1 cellular context compared by ENCODE assay signal in genomic region chr16:50680907-50681885, GRCh38.
TF ChIP-seq lines count a peak whose summit lies in the region.

SNX20 (minus strand) TSS chr16:50681312; CDS start chr16:50677526, 3,786 bp downstream.

TF ChIP-seq in GM12878, 131 proteins besides CTCF, POLR2A, EP300 and RAD21 (continued from another document and continues in another):
- TF ChIP-seq REST (IDR thresholded peaks at IDR 0.05; ENCODE audit: low read depth, low read length) (no peak), ATF7 (IDR thresholded peaks at IDR 0.05; ENCODE audit: low read depth) (no peak), ELK1 (IDR thresholded peaks at IDR 0.05; ENCODE audit: low read depth, low read length) (no peak), SMC3 (IDR thresholded peaks at IDR 0.05; ENCODE audit: borderline replicate concordance, low read length) (no peak), ZBTB33 (IDR thresholded peaks at IDR 0.05) (no peak), CUX1 (IDR thresholded peaks at IDR 0.05; ENCODE audit: insufficient replicate concordance, low read depth, low read length) (no peak), SMAD1 (IDR thresholded peaks at IDR 0.05; ENCODE audit: low read depth, partially characterized antibody) (no peak), DPF2 (IDR thresholded peaks at IDR 0.05) (no peak; the same call in 1 of the 2 replicates), JUND (IDR thresholded peaks at IDR 0.05; ENCODE audit: low read depth, low read length) (no peak), TCF12 (IDR thresholded peaks at IDR 0.05; ENCODE audit: low read depth, low read length) (no peak), NR2C2 (IDR thresholded peaks at IDR 0.05; ENCODE audit: borderline replicate concordance, control insufficient read depth, insufficient read length, low read depth) (no peak), SMAD5 (IDR thresholded peaks at IDR 0.05; ENCODE audit: low read depth) (no peak), E2F4 (IDR thresholded peaks at IDR 0.05; ENCODE audit: low read depth, low read length) (no peak), ZBTB11 (CRISPR knock-in tag; IDR thresholded peaks at IDR 0.05) (no peak), RB1 (IDR thresholded peaks at IDR 0.05; ENCODE audit: borderline replicate concordance) (no peak), NFYA (IDR thresholded peaks at IDR 0.05; ENCODE audit: borderline replicate concordance, low read depth, low read length) (no peak), ZNF687 (IDR thresholded peaks at IDR 0.05) (peak; percentile 94), CREB1 (IDR thresholded peaks at IDR 0.05; ENCODE audit: low read depth) (0 out of 2 replicates have a peak, but pooled peaks have one; percentile 9), GABPA (IDR thresholded peaks at IDR 0.05; ENCODE audit: low read depth) (no peak), SUZ12 (IDR thresholded peaks at IDR 0.05; ENCODE audit: unreplicated experiment) (no peak), ESRRA (IDR thresholded peaks at IDR 0.05; ENCODE audit: low read length) (no peak), CHD2 (IDR thresholded peaks at IDR 0.05; ENCODE audit: borderline replicate concordance, low read depth, low read length) (no peak), SREBF2 (IDR thresholded peaks at IDR 0.05; ENCODE audit: low read length) (no peak), RELA (IDR thresholded peaks at IDR 0.05; ENCODE audit: borderline replicate concordance, partially characterized antibody) (no peak), PAX8 (IDR thresholded peaks at IDR 0.05) (no peak), HDGF (IDR thresholded peaks at IDR 0.05) (no peak), RFX5 (IDR thresholded peaks at IDR 0.05; ENCODE audit: low read depth, low read length) (peak; percentile 20; the same call in 1 of the 2 replicates), ZZZ3 (IDR thresholded peaks at IDR 0.05; ENCODE audit: control insufficient read depth, insufficient read length, low read depth) (no peak), RBBP5 (conservative IDR thresholded peaks at IDR 0.05) (no peak), ETV6 (conservative IDR thresholded peaks at IDR 0.05 in 1 of 2, IDR thresholded peaks at IDR 0.05 in 1 of 2; ENCODE audit: borderline replicate concordance in 1 of 2, low read depth in 1 of 2) (no peak), CBFB (IDR thresholded peaks at IDR 0.05; ENCODE audit: low read depth) (0 out of 2 replicates have a peak, but pooled peaks have one; percentile 21), HSF1 (IDR thresholded peaks at IDR 0.05; ENCODE audit: low read depth, low read length) (no peak)
